In the genomic region with DNA sequence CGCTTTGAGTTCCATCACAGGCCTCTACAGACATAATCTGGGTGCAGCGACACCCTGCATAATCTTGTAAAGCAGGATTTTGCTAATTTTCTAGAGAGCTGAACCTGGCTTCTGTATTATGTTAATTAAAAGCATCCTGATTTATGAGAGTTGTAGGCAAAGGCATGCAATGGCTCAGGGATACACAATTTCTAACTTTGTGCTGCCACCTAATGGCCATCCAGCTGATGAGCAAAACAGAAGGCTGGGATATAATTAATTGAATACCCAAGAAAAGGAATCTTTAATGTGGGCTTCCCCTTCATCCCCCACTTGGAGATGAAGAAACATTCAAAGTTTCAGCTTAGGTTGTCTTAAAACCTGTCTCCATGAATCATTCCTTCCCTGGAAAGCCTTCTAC, we compare ENCODE assay signal across 9 cellular contexts.
DNase-seq lines count a peak whose midpoint lies in the region; ATAC-seq and TF ChIP-seq lines count a peak whose summit lies in the region.
"Had no signal": no experiment of that assay in that cellular context is flagged by ENCODE, and none has a peak within 500 bp of the region (broad histone marks: within the 10 kb centered on the region; RNA-seq: fewer than 3 reads in every experiment).

No MANE protein-coding gene starts in this region.

- no peaks in the 10 kb centered on the region for H3K9me3 Mint-ChIP-seq in activated CD8-positive, alpha-beta T cell treated with anti-CD3 and anti-CD28 coated beads for 36 hours

- intact Hi-C loops in activated CD8-positive, alpha-beta T cell treated with anti-CD3 and anti-CD28 coated beads for 36 hours (cut with micrococcal nuclease) = no loop called here

- CTCF ChIA-PET in activated CD8-positive, alpha-beta T cell treated with anti-CD3 and anti-CD28 coated beads for 36 hours (lab: Charles Lee) = interaction anchor here (0.7 to 1.6 kb wide), 5 partner anchors 11 to 297 kb away, joined by 3 to 5 read pairs (median 3); no protein-coding TSS in a partner anchor

- DNase-seq in NCI-H1417 (lab: John Stamatoyannopoulos, UW) (peak in 2 of 3 experiments; percentile 1 to 49), NCI-H1417 treated with DMSO at 0.1 percent for 48 hours (lab: John Stamatoyannopoulos, UW) (no peak), inferior parietal cortex (ENCODE audit: extremely low spot score) (peak; percentile 50), COLO668 (lab: John Stamatoyannopoulos, UW; ENCODE audit: unreplicated experiment) (no peak), NCI-H1436 (lab: John Stamatoyannopoulos, UW) (no peak), GOT3 (lab: John Stamatoyannopoulos, UW) (no peak)
- DNase-seq in activated CD8-positive, alpha-beta T cell treated with anti-CD3 and anti-CD28 coated beads for 36 hours = peak; percentile 37
- DNase-seq: naive B cell had no signal

- H3K4me1 Mint-ChIP-seq in activated CD8-positive, alpha-beta T cell treated with anti-CD3 and anti-CD28 coated beads for 36 hours (ENCODE audit: low read depth) = no peaks in the 10 kb centered on the region
- H3K4me1 Mint-ChIP-seq: naive B cell had no signal

- POLR2A ChIA-PET in activated CD8-positive, alpha-beta T cell treated with anti-CD3 and anti-CD28 coated beads for 36 hours (lab: Charles Lee) = no interaction called here

- no peaks in the 10 kb centered on the region for H3K27me3 Mint-ChIP-seq in activated CD8-positive, alpha-beta T cell treated with anti-CD3 and anti-CD28 coated beads for 36 hours

- ATAC-seq in HG03442 (IDR thresholded peaks at IDR 0.05; ENCODE audit: unreplicated experiment) = peak; percentile 43
- ATAC-seq in activated CD8-positive, alpha-beta T cell treated with anti-CD3 and anti-CD28 coated beads for 36 hours = no peak

- H3K27ac Mint-ChIP-seq in activated CD8-positive, alpha-beta T cell treated with anti-CD3 and anti-CD28 coated beads for 36 hours = no peak overlapping the region

- peak; percentile 18 for TF ChIP-seq CTCF in activated CD8-positive, alpha-beta T cell treated with anti-CD3 and anti-CD28 coated beads for 36 hours (IDR thresholded peaks at IDR 0.05)

- no peak overlapping the region for H3K4me3 Mint-ChIP-seq in activated CD8-positive, alpha-beta T cell treated with anti-CD3 and anti-CD28 coated beads for 36 hours
- H3K4me3 Mint-ChIP-seq: naive B cell had no signal

- H3K36me3 Mint-ChIP-seq in activated CD8-positive, alpha-beta T cell treated with anti-CD3 and anti-CD28 coated beads for 36 hours (ENCODE audit: low read depth) = no peaks in the 10 kb centered on the region
- H3K36me3 Mint-ChIP-seq: naive B cell had no signal

Comparison
In these comparisons a context has a peak if more than half of its experiments do, and no peak if none do; other contexts are left out.
1. DNase-seq: peak in NCI-H1417 (2 of 3), activated CD8-positive, alpha-beta T cell treated with anti-CD3 and anti-CD28 coated beads for 36 hours (single experiment) and inferior parietal cortex (single experiment); none in NCI-H1417 treated with DMSO at 0.1 percent for 48 hours (single experiment), COLO668 (single experiment), NCI-H1436 (single experiment) and GOT3 (single experiment).